13 cellular contexts compared by ENCODE assay signal in the genomic region with DNA sequence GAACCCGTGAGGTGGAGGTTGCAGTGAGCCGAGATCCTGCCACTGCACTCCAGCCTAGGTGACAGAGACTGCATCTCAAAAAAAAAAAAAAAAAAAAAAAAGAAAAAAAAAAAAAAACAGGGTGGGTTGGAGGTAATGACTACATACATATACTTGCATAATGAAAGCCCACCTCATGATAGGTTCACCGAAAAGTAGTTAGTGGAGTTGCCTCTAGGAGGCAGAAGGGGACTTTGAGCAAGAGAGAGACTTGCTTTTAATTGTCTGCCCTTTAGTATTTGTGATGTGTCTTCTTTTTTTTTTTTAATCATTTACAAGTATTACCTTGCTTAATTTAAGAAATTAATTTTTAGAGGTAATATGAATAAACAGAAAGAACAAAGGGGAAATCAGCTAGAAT.
DNase-seq lines count a peak whose midpoint lies in the region; ATAC-seq and TF ChIP-seq lines count a peak whose summit lies in the region.
"Had no signal": no experiment of that assay in that cellular context is flagged by ENCODE, and none has a peak within 500 bp of the region (broad histone marks: within the 10 kb centered on the region; RNA-seq: fewer than 3 reads in every experiment).

No MANE protein-coding gene starts in this region.

- H3K27ac ChIP-seq in CD4-positive, alpha-beta memory T cell (ENCODE audit: low read depth, low read length), result no peak overlapping the region

- no peak for ATAC-seq in GM19397 (IDR thresholded peaks at IDR 0.05; ENCODE audit: unreplicated experiment)
- ATAC-seq in HG02571 (IDR thresholded peaks at IDR 0.05; ENCODE audit: unreplicated experiment), result no peak
- ATAC-seq: activated naive CD8-positive, alpha-beta T cell treated with anti-CD3 and anti-CD28 coated beads, Interleukin-2, amount 50 U/mL, for 24 hours; effector memory CD8-positive, alpha-beta T cell had no signal

- no peak overlapping the region for H3K27ac Mint-ChIP-seq in neural crest cell (ENCODE audit: unreplicated experiment)
- no peak overlapping the region for H3K27ac Mint-ChIP-seq in CD4-positive, alpha-beta memory T cell
- H3K27ac Mint-ChIP-seq: activated naive CD8-positive, alpha-beta T cell treated with anti-CD3 and anti-CD28 coated beads, Interleukin-2, amount 50 U/mL, for 24 hours; effector memory CD8-positive, alpha-beta T cell; nephron had no signal

- peak; percentile 15 for DNase-seq in DMS 273 (lab: John Stamatoyannopoulos, UW; ENCODE audit: unreplicated experiment)
- no peak for DNase-seq in DMS 273 treated with DMSO at 0.1 percent for 48 hours (lab: John Stamatoyannopoulos, UW)
- DNase-seq in Jurkat, Clone E6-1 (ENCODE audit: low read depth, low spot score), result peak; percentile 36
- DNase-seq in amniotic epithelial cell (ENCODE audit: low read depth), result peak; percentile 24
- DNase-seq in neural crest cell (ENCODE audit: low read depth, low spot score), result no peak
- DNase-seq in CD4-positive, alpha-beta memory T cell, result no peak
- DNase-seq: activated naive CD8-positive, alpha-beta T cell treated with anti-CD3 and anti-CD28 coated beads, Interleukin-2, amount 50 U/mL, for 24 hours; effector memory CD8-positive, alpha-beta T cell; NCI-H2171; stimulated activated naive CD4-positive, alpha-beta T cell treated with Interleukin-2 at 50 U/mL for 16 hours had no signal

- CTCF ChIA-PET in CD4-positive, alpha-beta memory T cell (lab: Charles Lee; ENCODE audit: partially characterized antibody), result interaction anchor here (0.6 to 15.3 kb wide), 20 partner anchors 9 to 879 kb away, joined by 3 to 309 read pairs (median 4); no protein-coding TSS in a partner anchor

- H3K36me3 Mint-ChIP-seq in neural crest cell (ENCODE audit: low read depth), result no peaks in the 10 kb centered on the region
- peaks cover 9% of the 10 kb centered on the region in 2 donors for H3K36me3 Mint-ChIP-seq in CD4-positive, alpha-beta memory T cell

- H3K9me3 ChIP-seq in CD4-positive, alpha-beta memory T cell (ENCODE audit: control insufficient read depth in 1 of 2, low read length in 2 of 2), result no peaks in the 10 kb centered on the region

- H3K4me3 ChIP-seq in Jurkat, Clone E6-1 (ENCODE audit: low read length), result no peak overlapping the region
- no peak overlapping the region for H3K4me3 ChIP-seq in CD4-positive, alpha-beta memory T cell (ENCODE audit: low read length in 2 of 2)

- H3K27me3 Mint-ChIP-seq in neural crest cell (ENCODE audit: low read depth), result no peaks in the 10 kb centered on the region
- H3K27me3 Mint-ChIP-seq in CD4-positive, alpha-beta memory T cell, result no peaks in the 10 kb centered on the region
- H3K27me3 Mint-ChIP-seq: activated naive CD8-positive, alpha-beta T cell treated with anti-CD3 and anti-CD28 coated beads, Interleukin-2, amount 50 U/mL, for 24 hours; effector memory CD8-positive, alpha-beta T cell had no signal

- no peaks in the 10 kb centered on the region for H3K27me3 ChIP-seq in CD4-positive, alpha-beta memory T cell (ENCODE audit: insufficient read depth, low read length)

- H3K9me3 Mint-ChIP-seq in neural crest cell, result no peaks in the 10 kb centered on the region
- H3K9me3 Mint-ChIP-seq in CD4-positive, alpha-beta memory T cell, result no peaks in the 10 kb centered on the region
- H3K9me3 Mint-ChIP-seq: activated naive CD8-positive, alpha-beta T cell treated with anti-CD3 and anti-CD28 coated beads, Interleukin-2, amount 50 U/mL, for 24 hours; effector memory CD8-positive, alpha-beta T cell; nephron had no signal

- H3K4me1 Mint-ChIP-seq in neural crest cell, result peaks cover 8% of the 10 kb centered on the region
- peaks cover 0 to 4% (median 2%) of the 10 kb centered on the region in 4 donors for H3K4me1 Mint-ChIP-seq in CD4-positive, alpha-beta memory T cell

- no peaks in the 10 kb centered on the region for H3K36me3 ChIP-seq in CD4-positive, alpha-beta memory T cell (ENCODE audit: insufficient read depth, low read length)

- POLR2A ChIA-PET in CD4-positive, alpha-beta memory T cell (lab: Charles Lee; ENCODE audit: partially characterized antibody), result no interaction called here

- intact Hi-C loops in CD4-positive, alpha-beta memory T cell (cut with micrococcal nuclease), result loop anchor here (2.0 kb wide), 1 partner anchor 99 kb away; the partner anchor contains the start of gene PPARGC1B

- H3K4me3 Mint-ChIP-seq in neural crest cell, result no peak overlapping the region
- no peak overlapping the region for H3K4me3 Mint-ChIP-seq in CD4-positive, alpha-beta memory T cell
- H3K4me3 Mint-ChIP-seq: activated naive CD8-positive, alpha-beta T cell treated with anti-CD3 and anti-CD28 coated beads, Interleukin-2, amount 50 U/mL, for 24 hours; effector memory CD8-positive, alpha-beta T cell; nephron had no signal

- TF ChIP-seq CTCF in neural crest cell (conservative IDR thresholded peaks at IDR 0.05), result peak; percentile 42

- no peaks in the 10 kb centered on the region for H3K4me1 ChIP-seq in CD4-positive, alpha-beta memory T cell (ENCODE audit: insufficient read depth, low read length)

Comparison
In these comparisons a context has a peak if more than half of its experiments do, and no peak if none do; other contexts are left out.
1. DNase-seq: peak in DMS 273 (single experiment), Jurkat, Clone E6-1 (single experiment) and amniotic epithelial cell (single experiment); none in DMS 273 treated with DMSO at 0.1 percent for 48 hours (single experiment), neural crest cell (single experiment) and CD4-positive, alpha-beta memory T cell (0 of 5).